ENCODE assay signal across 1 cellular context in the genomic region with DNA sequence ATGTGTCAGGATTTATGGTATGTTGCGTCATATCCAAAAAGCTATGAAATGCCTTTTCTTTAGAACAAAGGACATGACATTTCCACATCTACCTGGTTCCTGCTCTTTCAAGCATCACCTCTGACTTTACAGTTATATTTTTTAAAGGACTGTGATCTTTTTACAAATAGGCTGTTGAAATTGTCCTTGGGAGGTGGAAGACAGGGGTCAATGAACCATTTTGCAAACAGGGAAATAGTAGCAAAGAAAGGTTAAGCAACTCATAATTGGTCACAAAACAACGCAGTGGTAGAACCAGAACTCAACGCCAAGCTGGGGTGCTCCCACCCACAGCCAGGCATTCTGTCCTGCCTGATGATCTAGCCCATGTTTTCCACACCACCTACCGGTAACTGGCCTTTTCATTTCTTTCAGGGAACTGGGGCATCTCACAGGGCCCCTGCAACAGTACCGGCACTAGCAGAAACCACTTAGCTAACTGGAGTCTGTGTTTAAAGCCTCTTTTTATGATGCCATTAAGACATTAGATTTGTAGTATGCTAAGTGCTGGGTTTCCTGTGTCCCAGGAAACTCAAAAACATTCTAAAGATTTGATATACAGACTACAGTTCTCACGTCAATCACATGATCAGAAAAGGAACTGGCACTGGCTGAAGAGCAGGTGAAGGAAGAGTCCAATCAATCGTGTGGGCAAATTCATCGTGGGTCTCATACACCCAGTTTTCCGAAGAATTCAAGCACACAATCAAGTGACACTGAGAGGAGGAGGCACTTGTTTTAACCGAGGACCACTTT.
TF ChIP-seq lines count a peak whose summit lies in the region.

No MANE protein-coding gene starts in this region.

TF ChIP-seq in K562, 482 proteins besides CTCF, POLR2A, EP300 and RAD21 (continued from another document):
- TF ChIP-seq, protein P1, sequence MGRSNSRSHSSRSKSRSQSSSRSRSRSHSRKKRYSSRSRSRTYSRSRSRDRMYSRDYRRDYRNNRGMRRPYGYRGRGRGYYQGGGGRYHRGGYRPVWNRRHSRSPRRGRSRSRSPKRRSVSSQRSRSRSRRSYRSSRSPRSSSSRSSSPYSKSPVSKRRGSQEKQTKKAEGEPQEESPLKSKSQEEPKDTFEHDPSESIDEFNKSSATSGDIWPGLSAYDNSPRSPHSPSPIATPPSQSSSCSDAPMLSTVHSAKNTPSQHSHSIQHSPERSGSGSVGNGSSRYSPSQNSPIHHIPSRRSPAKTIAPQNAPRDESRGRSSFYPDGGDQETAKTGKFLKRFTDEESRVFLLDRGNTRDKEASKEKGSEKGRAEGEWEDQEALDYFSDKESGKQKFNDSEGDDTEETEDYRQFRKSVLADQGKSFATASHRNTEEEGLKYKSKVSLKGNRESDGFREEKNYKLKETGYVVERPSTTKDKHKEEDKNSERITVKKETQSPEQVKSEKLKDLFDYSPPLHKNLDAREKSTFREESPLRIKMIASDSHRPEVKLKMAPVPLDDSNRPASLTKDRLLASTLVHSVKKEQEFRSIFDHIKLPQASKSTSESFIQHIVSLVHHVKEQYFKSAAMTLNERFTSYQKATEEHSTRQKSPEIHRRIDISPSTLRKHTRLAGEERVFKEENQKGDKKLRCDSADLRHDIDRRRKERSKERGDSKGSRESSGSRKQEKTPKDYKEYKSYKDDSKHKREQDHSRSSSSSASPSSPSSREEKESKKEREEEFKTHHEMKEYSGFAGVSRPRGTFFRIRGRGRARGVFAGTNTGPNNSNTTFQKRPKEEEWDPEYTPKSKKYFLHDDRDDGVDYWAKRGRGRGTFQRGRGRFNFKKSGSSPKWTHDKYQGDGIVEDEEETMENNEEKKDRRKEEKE (IDR thresholded peaks at IDR 0.05; ENCODE audit: borderline replicate concordance in 1 of 2, control insufficient read depth in 1 of 2, low read depth in 2 of 2, low read length in 1 of 2): 0 out of 4 replicates have a peak, but pooled peaks of 1 of the 2 experiments have one; percentile 15
- TF ChIP-seq ZEB2 (IDR thresholded peaks at IDR 0.05) (peak; percentile 28; the same call in 1 of the 2 replicates), CEBPG (CRISPR knock-in tag; IDR thresholded peaks at IDR 0.05) (peak; percentile 93), CEBPG (tag; conservative IDR thresholded peaks at IDR 0.05 in 1 of 2, IDR thresholded peaks at IDR 0.05 in 1 of 2) (peak; percentile 98 to 99), GABPA (tag; conservative IDR thresholded peaks at IDR 0.05; ENCODE audit: low read depth) (peak; percentile 51), MAZ (CRISPR knock-in tag; conservative IDR thresholded peaks at IDR 0.05 in 1 of 2, IDR thresholded peaks at IDR 0.05 in 1 of 2) (0 out of 4 replicates have a peak, but pooled peaks of 1 of the 2 experiments have one; percentile 24), NR2C2 (CRISPR knock-in tag; IDR thresholded peaks at IDR 0.05) (no peak), NR2C2 (tag; IDR thresholded peaks at IDR 0.05) (peak; percentile 18; the same call in 1 of the 2 replicates), ATF7 (IDR thresholded peaks at IDR 0.05) (peak; percentile 71; the same call in 1 of the 2 replicates), ZNF583 (CRISPR knock-in tag; IDR thresholded peaks at IDR 0.05) (no peak), YBX1 (IDR thresholded peaks at IDR 0.05) (no peak), NCOR1 (IDR thresholded peaks at IDR 0.05) (no peak), TOE1 (IDR thresholded peaks at IDR 0.05; ENCODE audit: borderline replicate concordance) (peak; percentile 25; the same call in 1 of the 2 replicates), TOE1 (CRISPR knock-in tag; IDR thresholded peaks at IDR 0.05; ENCODE audit: borderline replicate concordance, low read depth) (no peak), NONO (IDR thresholded peaks at IDR 0.05; ENCODE audit: low read depth in 2 of 2, low read length in 1 of 2) (no peak), ELF1 (tag; IDR thresholded peaks at IDR 0.05) (peak; percentile 37; the same call in 1 of the 2 replicates), ESRRA (IDR thresholded peaks at IDR 0.05; ENCODE audit: borderline replicate concordance, low read depth) (0 out of 2 replicates have a peak, but pooled peaks have one; percentile 17), SAP30 (IDR thresholded peaks at IDR 0.05; ENCODE audit: borderline replicate concordance, insufficient read depth, low read depth, low read length, poor library complexity, severe bottlenecking) (no peak), NBN (IDR thresholded peaks at IDR 0.05; ENCODE audit: low read depth) (0 out of 2 replicates have a peak, but pooled peaks have one; percentile 4), SOX6 (IDR thresholded peaks at IDR 0.05) (peak; percentile 65), JUND (IDR thresholded peaks at IDR 0.05; ENCODE audit: borderline replicate concordance, low read depth, low read length) (peak; percentile 78), JUND (tag; IDR thresholded peaks at IDR 0.05; ENCODE audit: borderline replicate concordance, low read depth, low read length) (peak; percentile 41; the same call in 2 of the 3 replicates)
- TF ChIP-seq, protein P2, sequence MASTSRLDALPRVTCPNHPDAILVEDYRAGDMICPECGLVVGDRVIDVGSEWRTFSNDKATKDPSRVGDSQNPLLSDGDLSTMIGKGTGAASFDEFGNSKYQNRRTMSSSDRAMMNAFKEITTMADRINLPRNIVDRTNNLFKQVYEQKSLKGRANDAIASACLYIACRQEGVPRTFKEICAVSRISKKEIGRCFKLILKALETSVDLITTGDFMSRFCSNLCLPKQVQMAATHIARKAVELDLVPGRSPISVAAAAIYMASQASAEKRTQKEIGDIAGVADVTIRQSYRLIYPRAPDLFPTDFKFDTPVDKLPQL (IDR thresholded peaks at IDR 0.05; ENCODE audit: extremely low read depth, insufficient read length): no peak
- TF ChIP-seq, protein P3, sequence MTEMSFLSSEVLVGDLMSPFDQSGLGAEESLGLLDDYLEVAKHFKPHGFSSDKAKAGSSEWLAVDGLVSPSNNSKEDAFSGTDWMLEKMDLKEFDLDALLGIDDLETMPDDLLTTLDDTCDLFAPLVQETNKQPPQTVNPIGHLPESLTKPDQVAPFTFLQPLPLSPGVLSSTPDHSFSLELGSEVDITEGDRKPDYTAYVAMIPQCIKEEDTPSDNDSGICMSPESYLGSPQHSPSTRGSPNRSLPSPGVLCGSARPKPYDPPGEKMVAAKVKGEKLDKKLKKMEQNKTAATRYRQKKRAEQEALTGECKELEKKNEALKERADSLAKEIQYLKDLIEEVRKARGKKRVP (CRISPR knock-in tag; IDR thresholded peaks at IDR 0.05): peak; percentile 83
- TF ChIP-seq, protein P4, sequence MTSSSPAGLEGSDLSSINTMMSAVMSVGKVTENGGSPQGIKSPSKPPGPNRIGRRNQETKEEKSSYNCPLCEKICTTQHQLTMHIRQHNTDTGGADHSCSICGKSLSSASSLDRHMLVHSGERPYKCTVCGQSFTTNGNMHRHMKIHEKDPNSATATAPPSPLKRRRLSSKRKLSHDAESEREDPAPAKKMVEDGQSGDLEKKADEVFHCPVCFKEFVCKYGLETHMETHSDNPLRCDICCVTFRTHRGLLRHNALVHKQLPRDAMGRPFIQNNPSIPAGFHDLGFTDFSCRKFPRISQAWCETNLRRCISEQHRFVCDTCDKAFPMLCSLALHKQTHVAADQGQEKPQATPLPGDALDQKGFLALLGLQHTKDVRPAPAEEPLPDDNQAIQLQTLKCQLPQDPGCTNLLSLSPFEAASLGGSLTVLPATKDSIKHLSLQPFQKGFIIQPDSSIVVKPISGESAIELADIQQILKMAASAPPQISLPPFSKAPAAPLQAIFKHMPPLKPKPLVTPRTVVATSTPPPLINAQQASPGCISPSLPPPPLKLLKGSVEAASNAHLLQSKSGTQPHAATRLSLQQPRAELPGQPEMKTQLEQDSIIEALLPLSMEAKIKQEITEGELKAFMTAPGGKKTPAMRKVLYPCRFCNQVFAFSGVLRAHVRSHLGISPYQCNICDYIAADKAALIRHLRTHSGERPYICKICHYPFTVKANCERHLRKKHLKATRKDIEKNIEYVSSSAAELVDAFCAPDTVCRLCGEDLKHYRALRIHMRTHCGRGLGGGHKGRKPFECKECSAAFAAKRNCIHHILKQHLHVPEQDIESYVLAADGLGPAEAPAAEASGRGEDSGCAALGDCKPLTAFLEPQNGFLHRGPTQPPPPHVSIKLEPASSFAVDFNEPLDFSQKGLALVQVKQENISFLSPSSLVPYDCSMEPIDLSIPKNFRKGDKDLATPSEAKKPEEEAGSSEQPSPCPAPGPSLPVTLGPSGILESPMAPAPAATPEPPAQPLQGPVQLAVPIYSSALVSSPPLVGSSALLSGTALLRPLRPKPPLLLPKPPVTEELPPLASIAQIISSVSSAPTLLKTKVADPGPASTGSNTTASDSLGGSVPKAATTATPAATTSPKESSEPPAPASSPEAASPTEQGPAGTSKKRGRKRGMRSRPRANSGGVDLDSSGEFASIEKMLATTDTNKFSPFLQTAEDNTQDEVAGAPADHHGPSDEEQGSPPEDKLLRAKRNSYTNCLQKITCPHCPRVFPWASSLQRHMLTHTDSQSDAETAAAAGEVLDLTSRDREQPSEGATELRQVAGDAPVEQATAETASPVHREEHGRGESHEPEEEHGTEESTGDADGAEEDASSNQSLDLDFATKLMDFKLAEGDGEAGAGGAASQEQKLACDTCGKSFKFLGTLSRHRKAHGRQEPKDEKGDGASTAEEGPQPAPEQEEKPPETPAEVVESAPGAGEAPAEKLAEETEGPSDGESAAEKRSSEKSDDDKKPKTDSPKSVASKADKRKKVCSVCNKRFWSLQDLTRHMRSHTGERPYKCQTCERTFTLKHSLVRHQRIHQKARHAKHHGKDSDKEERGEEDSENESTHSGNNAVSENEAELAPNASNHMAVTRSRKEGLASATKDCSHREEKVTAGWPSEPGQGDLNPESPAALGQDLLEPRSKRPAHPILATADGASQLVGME (CRISPR knock-in tag; IDR thresholded peaks at IDR 0.05): no peak
